1 cellular context compared by ENCODE assay signal in the genomic region with DNA sequence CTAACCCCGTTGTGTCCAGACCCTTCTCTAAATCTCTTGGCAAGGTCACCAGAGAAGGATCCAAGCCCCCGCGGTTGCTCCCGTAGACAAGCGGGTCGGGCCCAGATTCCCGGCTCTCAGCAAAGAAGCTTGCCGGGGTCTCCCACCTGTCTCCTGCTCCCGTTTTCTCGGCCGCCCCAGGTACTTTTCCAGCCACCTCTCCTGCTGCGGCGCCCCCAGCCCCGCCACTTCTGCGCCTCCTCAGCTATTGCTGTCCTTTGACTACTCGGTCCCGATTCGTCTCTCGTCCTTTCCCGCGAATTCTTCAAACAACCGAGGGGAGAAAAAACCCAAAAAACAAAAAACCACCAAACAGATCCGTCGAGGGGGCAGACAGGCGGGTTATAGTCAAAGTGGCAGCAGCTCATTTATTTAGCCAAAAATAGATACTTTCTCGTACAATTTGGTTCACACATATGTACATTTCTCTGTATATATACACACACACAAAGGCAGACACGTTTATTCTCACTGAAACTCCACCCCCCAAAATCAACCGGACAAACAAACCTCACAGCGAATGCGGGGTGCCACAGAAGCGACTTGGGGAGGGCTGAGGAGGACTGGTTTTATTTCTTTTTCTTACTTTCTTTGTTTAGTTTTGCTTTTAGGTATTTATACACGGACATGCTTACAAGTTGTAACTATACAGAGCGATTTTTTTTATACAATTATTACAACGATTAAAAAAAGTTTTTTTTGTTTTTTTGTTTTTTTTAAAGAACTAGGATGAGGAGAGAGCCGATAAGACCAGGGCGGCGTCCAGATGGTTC.
TF ChIP-seq lines count a peak whose summit lies in the region.

No MANE protein-coding gene starts in this region.

TF ChIP-seq in GM23338, 12 proteins besides CTCF, POLR2A, EP300 and RAD21 (continued from another document):
- TF ChIP-seq, protein P1, sequence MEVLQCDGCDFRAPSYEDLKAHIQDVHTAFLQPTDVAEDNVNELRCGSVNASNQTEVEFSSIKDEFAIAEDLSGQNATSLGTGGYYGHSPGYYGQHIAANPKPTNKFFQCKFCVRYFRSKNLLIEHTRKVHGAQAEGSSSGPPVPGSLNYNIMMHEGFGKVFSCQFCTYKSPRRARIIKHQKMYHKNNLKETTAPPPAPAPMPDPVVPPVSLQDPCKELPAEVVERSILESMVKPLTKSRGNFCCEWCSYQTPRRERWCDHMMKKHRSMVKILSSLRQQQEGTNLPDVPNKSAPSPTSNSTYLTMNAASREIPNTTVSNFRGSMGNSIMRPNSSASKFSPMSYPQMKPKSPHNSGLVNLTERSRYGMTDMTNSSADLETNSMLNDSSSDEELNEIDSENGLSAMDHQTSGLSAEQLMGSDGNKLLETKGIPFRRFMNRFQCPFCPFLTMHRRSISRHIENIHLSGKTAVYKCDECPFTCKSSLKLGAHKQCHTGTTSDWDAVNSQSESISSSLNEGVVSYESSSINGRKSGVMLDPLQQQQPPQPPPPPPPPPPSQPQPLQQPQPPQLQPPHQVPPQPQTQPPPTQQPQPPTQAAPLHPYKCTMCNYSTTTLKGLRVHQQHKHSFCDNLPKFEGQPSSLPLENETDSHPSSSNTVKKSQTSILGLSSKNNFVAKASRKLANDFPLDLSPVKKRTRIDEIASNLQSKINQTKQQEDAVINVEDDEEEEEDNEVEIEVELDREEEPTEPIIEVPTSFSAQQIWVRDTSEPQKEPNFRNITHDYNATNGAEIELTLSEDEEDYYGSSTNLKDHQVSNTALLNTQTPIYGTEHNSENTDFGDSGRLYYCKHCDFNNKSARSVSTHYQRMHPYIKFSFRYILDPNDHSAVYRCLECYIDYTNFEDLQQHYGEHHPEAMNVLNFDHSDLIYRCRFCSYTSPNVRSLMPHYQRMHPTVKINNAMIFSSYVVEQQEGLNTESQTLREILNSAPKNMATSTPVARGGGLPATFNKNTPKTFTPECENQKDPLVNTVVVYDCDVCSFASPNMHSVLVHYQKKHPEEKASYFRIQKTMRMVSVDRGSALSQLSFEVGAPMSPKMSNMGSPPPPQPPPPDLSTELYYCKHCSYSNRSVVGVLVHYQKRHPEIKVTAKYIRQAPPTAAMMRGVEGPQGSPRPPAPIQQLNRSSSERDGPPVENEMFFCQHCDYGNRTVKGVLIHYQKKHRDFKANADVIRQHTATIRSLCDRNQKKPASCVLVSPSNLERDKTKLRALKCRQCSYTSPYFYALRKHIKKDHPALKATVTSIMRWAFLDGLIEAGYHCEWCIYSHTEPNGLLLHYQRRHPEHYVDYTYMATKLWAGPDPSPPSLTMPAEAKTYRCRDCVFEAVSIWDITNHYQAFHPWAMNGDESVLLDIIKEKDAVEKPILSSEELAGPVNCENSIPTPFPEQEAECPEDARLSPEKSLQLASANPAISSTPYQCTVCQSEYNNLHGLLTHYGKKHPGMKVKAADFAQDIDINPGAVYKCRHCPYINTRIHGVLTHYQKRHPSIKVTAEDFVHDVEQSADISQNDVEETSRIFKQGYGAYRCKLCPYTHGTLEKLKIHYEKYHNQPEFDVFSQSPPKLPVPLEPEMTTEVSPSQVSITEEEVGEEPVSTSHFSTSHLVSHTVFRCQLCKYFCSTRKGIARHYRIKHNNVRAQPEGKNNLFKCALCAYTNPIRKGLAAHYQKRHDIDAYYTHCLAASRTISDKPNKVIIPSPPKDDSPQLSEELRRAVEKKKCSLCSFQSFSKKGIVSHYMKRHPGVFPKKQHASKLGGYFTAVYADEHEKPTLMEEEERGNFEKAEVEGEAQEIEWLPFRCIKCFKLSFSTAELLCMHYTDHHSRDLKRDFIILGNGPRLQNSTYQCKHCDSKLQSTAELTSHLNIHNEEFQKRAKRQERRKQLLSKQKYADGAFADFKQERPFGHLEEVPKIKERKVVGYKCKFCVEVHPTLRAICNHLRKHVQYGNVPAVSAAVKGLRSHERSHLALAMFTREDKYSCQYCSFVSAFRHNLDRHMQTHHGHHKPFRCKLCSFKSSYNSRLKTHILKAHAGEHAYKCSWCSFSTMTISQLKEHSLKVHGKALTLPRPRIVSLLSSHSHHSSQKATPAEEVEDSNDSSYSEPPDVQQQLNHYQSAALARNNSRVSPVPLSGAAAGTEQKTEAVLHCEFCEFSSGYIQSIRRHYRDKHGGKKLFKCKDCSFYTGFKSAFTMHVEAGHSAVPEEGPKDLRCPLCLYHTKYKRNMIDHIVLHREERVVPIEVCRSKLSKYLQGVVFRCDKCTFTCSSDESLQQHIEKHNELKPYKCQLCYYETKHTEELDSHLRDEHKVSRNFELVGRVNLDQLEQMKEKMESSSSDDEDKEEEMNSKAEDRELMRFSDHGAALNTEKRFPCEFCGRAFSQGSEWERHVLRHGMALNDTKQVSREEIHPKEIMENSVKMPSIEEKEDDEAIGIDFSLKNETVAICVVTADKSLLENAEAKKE (CRISPR knock-in tag; IDR thresholded peaks at IDR 0.05), result no peak
- TF ChIP-seq POLR2AphosphoS5 (IDR thresholded peaks at IDR 0.05; ENCODE audit: low read depth) (no peak), CREB1 (CRISPR knock-in tag; IDR thresholded peaks at IDR 0.05; ENCODE audit: low read depth) (no peak), ZNF114 (CRISPR knock-in tag; IDR thresholded peaks at IDR 0.05) (no peak)
- TF ChIP-seq, protein P2, sequence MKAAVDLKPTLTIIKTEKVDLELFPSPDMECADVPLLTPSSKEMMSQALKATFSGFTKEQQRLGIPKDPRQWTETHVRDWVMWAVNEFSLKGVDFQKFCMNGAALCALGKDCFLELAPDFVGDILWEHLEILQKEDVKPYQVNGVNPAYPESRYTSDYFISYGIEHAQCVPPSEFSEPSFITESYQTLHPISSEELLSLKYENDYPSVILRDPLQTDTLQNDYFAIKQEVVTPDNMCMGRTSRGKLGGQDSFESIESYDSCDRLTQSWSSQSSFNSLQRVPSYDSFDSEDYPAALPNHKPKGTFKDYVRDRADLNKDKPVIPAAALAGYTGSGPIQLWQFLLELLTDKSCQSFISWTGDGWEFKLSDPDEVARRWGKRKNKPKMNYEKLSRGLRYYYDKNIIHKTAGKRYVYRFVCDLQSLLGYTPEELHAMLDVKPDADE (IDR thresholded peaks at IDR 0.05), result no peak
